1 cellular context compared by ENCODE assay signal in the genomic region with DNA sequence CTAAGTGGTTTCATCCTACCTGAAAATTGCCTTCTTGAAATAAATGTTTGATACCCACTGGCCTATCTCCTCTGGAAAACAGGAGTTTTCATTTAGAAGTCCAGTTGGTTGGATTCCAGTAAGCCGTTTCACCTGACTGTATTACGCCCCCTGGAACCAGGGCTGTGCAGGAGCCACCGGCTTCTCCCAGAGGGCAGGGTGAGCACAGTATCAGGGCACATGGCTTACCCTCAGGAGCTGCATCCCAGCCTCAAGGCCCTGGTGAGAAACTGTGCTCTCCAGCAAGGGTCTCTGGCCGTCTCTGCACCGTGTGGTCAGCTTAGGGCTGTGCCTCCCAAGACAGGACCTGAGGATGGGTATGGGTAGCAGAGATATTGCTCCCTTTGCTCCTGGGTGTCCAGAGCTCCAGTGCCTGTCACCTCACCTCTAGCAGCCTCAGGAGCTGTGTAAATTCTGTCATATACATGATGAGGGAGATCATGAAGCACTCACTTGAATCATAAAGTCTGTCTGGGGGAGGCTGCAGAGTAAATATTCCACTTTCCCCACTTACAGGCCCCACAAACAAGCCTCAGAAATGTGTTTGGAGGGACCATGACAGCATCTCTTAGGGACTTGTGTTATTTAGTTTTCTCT.
TF ChIP-seq lines count a peak whose summit lies in the region.

No MANE protein-coding gene starts in this region.

TF ChIP-seq in WTC11, 78 proteins besides CTCF, POLR2A, EP300 and RAD21 (continued from another document):
- TF ChIP-seq, protein P1, sequence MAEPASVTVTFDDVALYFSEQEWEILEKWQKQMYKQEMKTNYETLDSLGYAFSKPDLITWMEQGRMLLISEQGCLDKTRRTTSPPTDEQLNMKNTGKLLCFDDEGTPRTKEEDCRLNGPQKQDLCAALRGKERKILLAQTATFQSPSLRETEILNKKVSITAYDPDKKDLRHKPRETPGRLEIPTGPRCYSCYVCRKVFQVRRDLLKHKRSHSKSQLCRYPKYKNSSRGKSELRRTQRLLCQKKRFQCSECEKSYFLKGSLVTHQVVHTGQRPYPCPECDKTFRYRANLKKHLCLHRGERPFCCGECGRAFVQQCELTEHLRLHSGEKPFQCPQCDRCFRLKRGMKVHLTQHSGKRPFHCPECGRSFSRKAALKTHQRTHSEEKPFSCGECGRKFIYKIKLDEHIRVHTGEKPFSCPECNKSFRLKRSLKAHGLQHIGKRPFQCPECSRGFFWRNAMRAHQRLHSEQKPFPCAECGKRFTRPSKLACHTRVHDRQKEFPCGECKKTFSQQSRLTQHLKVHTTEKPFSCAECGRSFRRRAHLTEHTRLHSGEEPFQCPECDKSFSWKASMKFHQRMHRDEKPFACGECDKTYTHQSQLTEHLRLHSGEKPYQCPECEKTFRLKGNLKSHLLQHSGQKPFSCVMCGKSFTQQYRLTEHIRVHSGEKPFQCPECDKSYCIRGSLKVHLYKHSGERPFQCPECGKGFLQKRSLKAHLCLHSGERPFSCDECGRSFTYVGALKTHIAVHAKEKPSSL (CRISPR knock-in tag; conservative IDR thresholded peaks at IDR 0.05) = no peak
- TF ChIP-seq NR2C2 (CRISPR knock-in tag; IDR thresholded peaks at IDR 0.05) = no peak
- no peak for TF ChIP-seq ZBTB21 (CRISPR knock-in tag; IDR thresholded peaks at IDR 0.05; ENCODE audit: borderline replicate concordance)
- no peak for TF ChIP-seq HMGA2 (CRISPR knock-in tag; IDR thresholded peaks at IDR 0.05)
- TF ChIP-seq KAT7 (CRISPR knock-in tag; IDR thresholded peaks at IDR 0.05; ENCODE audit: borderline replicate concordance) = no peak
- TF ChIP-seq, protein P2, sequence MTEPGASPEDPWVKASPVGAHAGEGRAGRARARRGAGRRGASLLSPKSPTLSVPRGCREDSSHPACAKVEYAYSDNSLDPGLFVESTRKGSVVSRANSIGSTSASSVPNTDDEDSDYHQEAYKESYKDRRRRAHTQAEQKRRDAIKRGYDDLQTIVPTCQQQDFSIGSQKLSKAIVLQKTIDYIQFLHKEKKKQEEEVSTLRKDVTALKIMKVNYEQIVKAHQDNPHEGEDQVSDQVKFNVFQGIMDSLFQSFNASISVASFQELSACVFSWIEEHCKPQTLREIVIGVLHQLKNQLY (CRISPR knock-in tag; IDR thresholded peaks at IDR 0.05) = no peak
- TF ChIP-seq, protein P3, sequence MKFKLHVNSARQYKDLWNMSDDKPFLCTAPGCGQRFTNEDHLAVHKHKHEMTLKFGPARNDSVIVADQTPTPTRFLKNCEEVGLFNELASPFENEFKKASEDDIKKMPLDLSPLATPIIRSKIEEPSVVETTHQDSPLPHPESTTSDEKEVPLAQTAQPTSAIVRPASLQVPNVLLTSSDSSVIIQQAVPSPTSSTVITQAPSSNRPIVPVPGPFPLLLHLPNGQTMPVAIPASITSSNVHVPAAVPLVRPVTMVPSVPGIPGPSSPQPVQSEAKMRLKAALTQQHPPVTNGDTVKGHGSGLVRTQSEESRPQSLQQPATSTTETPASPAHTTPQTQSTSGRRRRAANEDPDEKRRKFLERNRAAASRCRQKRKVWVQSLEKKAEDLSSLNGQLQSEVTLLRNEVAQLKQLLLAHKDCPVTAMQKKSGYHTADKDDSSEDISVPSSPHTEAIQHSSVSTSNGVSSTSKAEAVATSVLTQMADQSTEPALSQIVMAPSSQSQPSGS (CRISPR knock-in tag; IDR thresholded peaks at IDR 0.05; ENCODE audit: borderline replicate concordance, low read depth) = no peak
- no peak for TF ChIP-seq ZNF396 (CRISPR knock-in tag; IDR thresholded peaks at IDR 0.05; ENCODE audit: borderline replicate concordance)
TF ChIP-seq in WTC11: peak in this region for 0.
